Comparison of ENCODE assay signal across 8 cellular contexts in the genomic region with DNA sequence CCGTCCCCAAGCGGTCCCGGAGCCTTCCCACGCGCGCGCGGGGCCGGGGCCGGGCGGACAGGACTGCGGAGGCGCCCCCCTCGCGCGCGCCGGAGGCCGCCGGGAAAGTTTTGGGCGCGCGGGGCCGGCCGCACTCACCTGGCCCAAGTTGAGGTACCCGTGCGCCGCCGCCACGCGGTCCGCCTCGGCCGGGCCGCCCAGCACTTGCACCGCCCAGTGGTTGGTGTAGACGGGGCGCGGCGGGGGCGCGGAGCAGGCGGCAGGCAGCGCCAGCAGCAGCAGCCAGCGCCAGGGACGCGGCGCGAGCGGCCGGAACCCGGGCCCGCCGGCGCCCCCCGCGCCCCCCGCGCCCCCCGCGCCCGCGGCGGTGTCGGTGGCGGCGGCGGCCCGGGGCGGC. TPM values are rescaled to one million over a fixed set of nuclear protein-coding genes. Genes with fewer than 3 reads are reported as not detected.
A peak's percentile ranks its signal among the peaks of the same experiment; 100 is the strongest.
DNase-seq lines count a peak whose midpoint lies in the region; ATAC-seq and TF ChIP-seq lines count a peak whose summit lies in the region.

No MANE protein-coding gene starts in this region.

- no peaks in the 10 kb centered on the region for H3K9me3 ChIP-seq in A673 (ENCODE audit: low read depth, low read length, poor library complexity, severe bottlenecking)

- intact Hi-C loops in A673 (cut with micrococcal nuclease; ENCODE audit: unreplicated experiment) = no loop called here
- intact Hi-C loops in activated T-helper 2 cell treated with anti-CD3 and anti-CD28 coated beads, Interferon-gamma antibody, Interleukin-2, Interleukin-4, amounts not matched to agents 10 μg/mL and 5 μg/mL and 100 μg/mL, durations not matched to agents 14 hours and 24 hours and 36 hours (cut with micrococcal nuclease) = no loop called here

- DNase-seq in A673 (ENCODE audit: low spot score) (peak; percentile 50), GM20000 (ENCODE audit: low spot score) (peak; percentile 84), kidney epithelial cell (ENCODE audit: low read depth) (no peak), GF-D8 (lab: John Stamatoyannopoulos, UW) (no peak), AG08396 (ENCODE audit: low spot score) (no peak), NCI-H446 (lab: John Stamatoyannopoulos, UW) (no peak)
- DNase-seq in activated CD8-positive, alpha-beta T cell treated with anti-CD3 and anti-CD28 coated beads, Interleukin-2, amount 10 ng/mL, durations not matched to agents 7 days and 5 days = no peak
- DNase-seq in activated T-helper 2 cell treated with anti-CD3 and anti-CD28 coated beads, Interferon-gamma antibody, Interleukin-2, Interleukin-4, amounts not matched to agents 10 μg/mL and 5 μg/mL and 100 μg/mL, durations not matched to agents 14 hours and 24 hours and 36 hours (ENCODE audit: low spot score) = no peak

- CTCF ChIA-PET in A673 (lab: Charles Lee) = no interaction called here
- CTCF ChIA-PET in activated CD8-positive, alpha-beta T cell treated with anti-CD3 and anti-CD28 coated beads, Interleukin-2, amount 10 ng/mL, durations not matched to agents 7 days and 5 days (lab: Charles Lee) = no interaction called here

- H3K9me3 Mint-ChIP-seq in activated CD8-positive, alpha-beta T cell treated with anti-CD3 and anti-CD28 coated beads, Interleukin-2, amount 10 ng/mL, durations not matched to agents 7 days and 5 days (ENCODE audit: insufficient read depth) = no peaks in the 10 kb centered on the region
- no peaks in the 10 kb centered on the region for H3K9me3 Mint-ChIP-seq in activated T-helper 2 cell treated with anti-CD3 and anti-CD28 coated beads, Interferon-gamma antibody, Interleukin-2, Interleukin-4, amounts not matched to agents 10 μg/mL and 5 μg/mL and 100 μg/mL, durations not matched to agents 14 hours and 24 hours and 36 hours

- H3K4me3 ChIP-seq in A673 (ENCODE audit: low read depth, low read length, poor library complexity, severe bottlenecking) (peak overlapping the region; percentile 39), kidney epithelial cell (ENCODE audit: low read depth, low read length) (peak overlapping the region; percentile 23)

- H3K4me1 ChIP-seq in A673 (ENCODE audit: insufficient read depth, low read length, poor library complexity, severe bottlenecking) = no peaks in the 10 kb centered on the region

- ATAC-seq in activated CD8-positive, alpha-beta T cell treated with anti-CD3 and anti-CD28 coated beads, Interleukin-2, amount 10 ng/mL, durations not matched to agents 7 days and 5 days = peak; percentile 60

- H3K4me3 Mint-ChIP-seq in activated CD8-positive, alpha-beta T cell treated with anti-CD3 and anti-CD28 coated beads, Interleukin-2, amount 10 ng/mL, durations not matched to agents 7 days and 5 days = no peak overlapping the region
- no peak overlapping the region for H3K4me3 Mint-ChIP-seq in activated T-helper 2 cell treated with anti-CD3 and anti-CD28 coated beads, Interferon-gamma antibody, Interleukin-2, Interleukin-4, amounts not matched to agents 10 μg/mL and 5 μg/mL and 100 μg/mL, durations not matched to agents 14 hours and 24 hours and 36 hours (ENCODE audit: low read depth)

- POLR2A ChIA-PET in A673 (lab: Charles Lee; ENCODE audit: low non-redundant PET) = no interaction called here
- POLR2A ChIA-PET in activated CD8-positive, alpha-beta T cell treated with anti-CD3 and anti-CD28 coated beads, Interleukin-2, amount 10 ng/mL, durations not matched to agents 7 days and 5 days (lab: Charles Lee) = interaction anchor here (0.8 kb wide), 1 partner anchor 12 kb away, joined by 3 read pairs; no protein-coding TSS in a partner anchor

- no peaks in the 10 kb centered on the region for H3K36me3 Mint-ChIP-seq in activated CD8-positive, alpha-beta T cell treated with anti-CD3 and anti-CD28 coated beads, Interleukin-2, amount 10 ng/mL, durations not matched to agents 7 days and 5 days (ENCODE audit: low read depth)
- no peaks in the 10 kb centered on the region for H3K36me3 Mint-ChIP-seq in activated T-helper 2 cell treated with anti-CD3 and anti-CD28 coated beads, Interferon-gamma antibody, Interleukin-2, Interleukin-4, amounts not matched to agents 10 μg/mL and 5 μg/mL and 100 μg/mL, durations not matched to agents 14 hours and 24 hours and 36 hours (ENCODE audit: low read depth)

- H3K27ac ChIP-seq in A673 (ENCODE audit: low read depth, low read length, poor library complexity, severe bottlenecking) = no peak overlapping the region

- peaks cover 26% of the 10 kb centered on the region for H3K27me3 ChIP-seq in A673 (replicated peaks; ENCODE audit: insufficient read depth, low read depth, low read length, poor library complexity)
- H3K27me3 ChIP-seq in kidney epithelial cell (ENCODE audit: control insufficient read depth, insufficient read depth, low read length) = peaks cover 15% of the 10 kb centered on the region

- H3K27me3 Mint-ChIP-seq in activated CD8-positive, alpha-beta T cell treated with anti-CD3 and anti-CD28 coated beads, Interleukin-2, amount 10 ng/mL, durations not matched to agents 7 days and 5 days (ENCODE audit: low read depth) = peaks cover 55% of the 10 kb centered on the region
- peaks cover 56% of the 10 kb centered on the region for H3K27me3 Mint-ChIP-seq in activated T-helper 2 cell treated with anti-CD3 and anti-CD28 coated beads, Interferon-gamma antibody, Interleukin-2, Interleukin-4, amounts not matched to agents 10 μg/mL and 5 μg/mL and 100 μg/mL, durations not matched to agents 14 hours and 24 hours and 36 hours (ENCODE audit: low read depth)

- TF ChIP-seq CTCF in A673 (conservative IDR thresholded peaks at IDR 0.05; ENCODE audit: low read depth, low read length) (no peak), GM20000 (IDR thresholded peaks at IDR 0.05; ENCODE audit: extremely low read depth, missing control alignments) (no peak), kidney epithelial cell (IDR thresholded peaks at IDR 0.05; ENCODE audit: insufficient read depth, low read length, poor library complexity, severe bottlenecking) (no peak)

- no TSS peak for BruUV-seq in A673 (replicated peaks; lab: Mats Ljungman, UMichigan)

- H3K27ac Mint-ChIP-seq in activated CD8-positive, alpha-beta T cell treated with anti-CD3 and anti-CD28 coated beads, Interleukin-2, amount 10 ng/mL, durations not matched to agents 7 days and 5 days = no peak overlapping the region
- no peak overlapping the region for H3K27ac Mint-ChIP-seq in activated T-helper 2 cell treated with anti-CD3 and anti-CD28 coated beads, Interferon-gamma antibody, Interleukin-2, Interleukin-4, amounts not matched to agents 10 μg/mL and 5 μg/mL and 100 μg/mL, durations not matched to agents 14 hours and 24 hours and 36 hours

- H3K4me1 Mint-ChIP-seq in activated CD8-positive, alpha-beta T cell treated with anti-CD3 and anti-CD28 coated beads, Interleukin-2, amount 10 ng/mL, durations not matched to agents 7 days and 5 days (ENCODE audit: low read depth) = peaks cover 3% of the 10 kb centered on the region
- H3K4me1 Mint-ChIP-seq in activated T-helper 2 cell treated with anti-CD3 and anti-CD28 coated beads, Interferon-gamma antibody, Interleukin-2, Interleukin-4, amounts not matched to agents 10 μg/mL and 5 μg/mL and 100 μg/mL, durations not matched to agents 14 hours and 24 hours and 36 hours (ENCODE audit: low read depth) = no peaks in the 10 kb centered on the region

- no peaks in the 10 kb centered on the region for H3K36me3 ChIP-seq in A673 (ENCODE audit: insufficient read depth, low read length, poor library complexity, severe bottlenecking)
- H3K36me3 ChIP-seq in kidney epithelial cell (ENCODE audit: control insufficient read depth, insufficient read depth, low read length) = no peaks in the 10 kb centered on the region

RNA-seq across cellular contexts. Expression of gene PCSK6, which starts 0.3 kb away (rescaled TPM):
- 2.6 and 4.3 TPM in 2 replicates for total RNA-seq in A673 (2021)
- total RNA-seq in activated CD8-positive, alpha-beta T cell treated with anti-CD3 and anti-CD28 coated beads, Interleukin-2, amount 10 ng/mL, durations not matched to agents 7 days and 5 days = under 1 TPM; 0.68 to 0.76 TPM
- total RNA-seq in kidney epithelial cell = 5.4 and 8.4 TPM in 2 replicates
- 0.83 and 1.9 TPM in 2 replicates for total RNA-seq in activated T-helper 2 cell treated with anti-CD3 and anti-CD28 coated beads, Interferon-gamma antibody, Interleukin-2, Interleukin-4, amounts not matched to agents 10 μg/mL and 5 μg/mL and 100 μg/mL, durations not matched to agents 14 hours and 24 hours and 36 hours

Comparison
In these comparisons a context has a peak if more than half of its experiments do, and no peak if none do; other contexts are left out.
1. DNase-seq: peak in A673 (single experiment) and GM20000 (single experiment); none in activated CD8-positive, alpha-beta T cell treated with anti-CD3 and anti-CD28 coated beads, Interleukin-2, amount 10 ng/mL, durations not matched to agents 7 days and 5 days (single experiment), kidney epithelial cell (single experiment), activated T-helper 2 cell treated with anti-CD3 and anti-CD28 coated beads, Interferon-gamma antibody, Interleukin-2, Interleukin-4, amounts not matched to agents 10 μg/mL and 5 μg/mL and 100 μg/mL, durations not matched to agents 14 hours and 24 hours and 36 hours (single experiment), GF-D8 (single experiment), AG08396 (single experiment) and NCI-H446 (0 of 2).